8 cellular contexts compared by ENCODE assay signal in genomic region chr2:207073791-207074678, GRCh38.
A peak's percentile ranks its signal among the peaks of the same experiment; 100 is the strongest.
DNase-seq lines count a peak whose midpoint lies in the region; TF ChIP-seq lines count a peak whose summit lies in the region.

No MANE protein-coding gene starts in this region.

- in situ Hi-C loops in KBM-7 (cut with MboI; ENCODE audit: low pct_unique_long_range_greater_than_20kb, low sequenced_read_pairs), result no loop called here

- H3K4me3 Mint-ChIP-seq in activated T-cell treated with anti-CD3 and anti-CD28 coated beads, Interleukin-2, amount 50 U/mL, for 24 hours, result peak overlapping the region; percentile 57

- DNase-seq in GM10266 (ENCODE audit: extremely low spot score) (peak; percentile 18), KBM-7 (peak; percentile 62), hippocampal formation (lab: John Stamatoyannopoulos, UW) (peak; percentile 49 to 53), NCI-H345 treated with DMSO at 0.1 percent for 48 hours (lab: John Stamatoyannopoulos, UW; ENCODE audit: unreplicated experiment) (no peak), COLO668 (lab: John Stamatoyannopoulos, UW; ENCODE audit: unreplicated experiment) (no peak), NCI-H1930 (lab: John Stamatoyannopoulos, UW) (no peak)
- DNase-seq in activated T-cell treated with anti-CD3 and anti-CD28 coated beads, Interleukin-2, amount 50 U/mL, for 24 hours, result peak; percentile 50
- DNase-seq in stimulated activated CD4-positive, alpha-beta T cell treated with anti-CD3 and anti-CD28 coated beads, TNF-alpha, amount 100 ng/mL, for 4 hours (ENCODE audit: low read depth in 3 of 3), result peak; percentile 9 to 25 (median 15)

- H3K9me3 Mint-ChIP-seq in activated T-cell treated with anti-CD3 and anti-CD28 coated beads, Interleukin-2, amount 50 U/mL, for 24 hours, result no peaks in the 10 kb centered on the region

- H3K27ac Mint-ChIP-seq in activated T-cell treated with anti-CD3 and anti-CD28 coated beads, Interleukin-2, amount 50 U/mL, for 24 hours, result peak overlapping the region; percentile 86

- H3K4me1 Mint-ChIP-seq in activated T-cell treated with anti-CD3 and anti-CD28 coated beads, Interleukin-2, amount 50 U/mL, for 24 hours (ENCODE audit: low read depth), result peaks cover 30% of the 10 kb centered on the region

- no peak for TF ChIP-seq CTCF in GM10266 (IDR thresholded peaks at IDR 0.05; ENCODE audit: control insufficient read depth, insufficient read depth, low read depth, missing control alignments)

- H3K36me3 Mint-ChIP-seq in activated T-cell treated with anti-CD3 and anti-CD28 coated beads, Interleukin-2, amount 50 U/mL, for 24 hours (ENCODE audit: low read depth), result peaks cover 8% of the 10 kb centered on the region

- no peaks in the 10 kb centered on the region for H3K27me3 Mint-ChIP-seq in activated T-cell treated with anti-CD3 and anti-CD28 coated beads, Interleukin-2, amount 50 U/mL, for 24 hours

Comparison
In these comparisons a context has a peak if more than half of its experiments do, and no peak if none do; other contexts are left out.
1. DNase-seq: peak in GM10266 (single experiment), KBM-7 (single experiment), activated T-cell treated with anti-CD3 and anti-CD28 coated beads, Interleukin-2, amount 50 U/mL, for 24 hours (single experiment), hippocampal formation (2 of 2) and stimulated activated CD4-positive, alpha-beta T cell treated with anti-CD3 and anti-CD28 coated beads, TNF-alpha, amount 100 ng/mL, for 4 hours (3 of 3); none in NCI-H345 treated with DMSO at 0.1 percent for 48 hours (single experiment), COLO668 (single experiment) and NCI-H1930 (0 of 2).